ENCODE assay signal across 20 cellular contexts in genomic region chrX:21758488-21758887, GRCh38. TPM values are rescaled to one million over a fixed set of nuclear protein-coding genes. Genes with fewer than 3 reads are reported as not detected.
DNase-seq lines count a peak whose midpoint lies in the region; ATAC-seq and TF ChIP-seq lines count a peak whose summit lies in the region.
"Had no signal": no experiment of that assay in that cellular context is flagged by ENCODE, and none has a peak within 500 bp of the region (broad histone marks: within the 10 kb centered on the region; RNA-seq: fewer than 3 reads in every experiment).

No MANE protein-coding gene starts in this region.

- no peak overlapping the region for H2AK5ac ChIP-seq in H9 (ENCODE audit: insufficient read length, low read length)

- H3K36me3 Mint-ChIP-seq in H9 (ENCODE audit: insufficient read depth in 1 of 3, low read depth in 3 of 3) (no peaks in the 10 kb centered on the region), endodermal cell (ENCODE audit: low read depth) (no peaks in the 10 kb centered on the region)

- H3K79me1 ChIP-seq in H9 (ENCODE audit: insufficient read depth, low read depth, low read length, poor library complexity, severe bottlenecking): no peaks in the 10 kb centered on the region

- H3K4me2 ChIP-seq in H9 (ENCODE audit: insufficient read depth, insufficient read length, low read length): no peak overlapping the region
- H3K4me2 ChIP-seq: GM23338 had no signal

- H3K27ac ChIP-seq in H9 (ENCODE audit: insufficient read length, low read depth, low read length) (no peak overlapping the region), endodermal cell (ENCODE audit: low read depth, low read length) (no peak overlapping the region), sigmoid colon (peak overlapping the region; percentile 53 to 75 (median 69))

- H3K27me3 ChIP-seq in H9 (ENCODE audit: insufficient read depth, low read length) (no peaks in the 10 kb centered on the region), endodermal cell (ENCODE audit: control insufficient read depth, insufficient read depth, low read length, poor library complexity, severe bottlenecking) (no peaks in the 10 kb centered on the region), sigmoid colon (no peaks in the 10 kb centered on the region)

- H3K14ac ChIP-seq in H9 (ENCODE audit: insufficient read depth, low read length): no peak overlapping the region

- no CpG with 5 or more reads among the region's 1 CpG for WGBS in H9 (ENCODE audit: extremely low coverage, insufficient read length, low lambda C conversion rate)
- 100% methylated on average over 1 of the region's 1 CpG for WGBS in endodermal cell (ENCODE audit: insufficient coverage in 1 of 2, insufficient read length in 1 of 2), 2 experiments
- 78 to 83% methylated on average over 1 of the region's 1 CpG for WGBS in sigmoid colon, 2 donors

- peak; percentile 53 for ATAC-seq in left ventricle myocardium superior
- ATAC-seq: GM23338, Panc1 had no signal

- no peaks in the 10 kb centered on the region for H4K20me1 ChIP-seq in H9 (ENCODE audit: control insufficient read depth, insufficient read depth, insufficient read length)

- H3K27me3 Mint-ChIP-seq in H9 (ENCODE audit: low read depth) (no peaks in the 10 kb centered on the region), endodermal cell (ENCODE audit: insufficient read depth) (no peaks in the 10 kb centered on the region)

- no peaks in the 10 kb centered on the region for H3K23me2 ChIP-seq in H9 (ENCODE audit: insufficient read length, low read depth, low read length, poor library complexity, severe bottlenecking)

- DNase-seq in H9 (no peak), endodermal cell (no peak), left ventricle myocardium superior (no peak), sigmoid colon (no peak), AG20443 (ENCODE audit: low spot score) (no peak), retina (no peak), globus pallidus (ENCODE audit: low spot score) (no peak)
- no peak for DNase-seq in activated CD8-positive, alpha-beta memory T cell treated with anti-CD3 and anti-CD28 coated beads, Interleukin-2, amount 50 U/mL, for 4 hours
- DNase-seq: C1 segment of cervical spinal cord, GF-D8, HFFc6, NCI-H1092 treated with DMSO at 0.1 percent for 48 hours, NCI-H1694, NCI-H226, NCI-H524 treated with DMSO at 0.1 percent for 48 hours had no signal

- peak; percentile 48; the same call in 2 of the 3 replicates for TF ChIP-seq CTCF in H9 (conservative IDR thresholded peaks at IDR 0.05)
- TF ChIP-seq CTCF in endodermal cell (conservative IDR thresholded peaks at IDR 0.05): peak; percentile 63
- TF ChIP-seq CTCF in sigmoid colon (IDR thresholded peaks at IDR 0.05): no peak

- H3K36me3 ChIP-seq in endodermal cell (ENCODE audit: control insufficient read depth, insufficient read depth, low read length) (no peaks in the 10 kb centered on the region), sigmoid colon (no peaks in the 10 kb centered on the region)

- H3K4me1 ChIP-seq in H9 (ENCODE audit: insufficient read depth, low read length) (no peaks in the 10 kb centered on the region), endodermal cell (ENCODE audit: control insufficient read depth, insufficient read depth, low read length) (no peaks in the 10 kb centered on the region), sigmoid colon (peaks cover 0 to 4% (median 0%) of the 10 kb centered on the region in 4 donors)

- peaks cover 0 to 29% of the 10 kb centered on the region in 2 experiments; a peak in 3 of 5 replicates for H3K9me3 Mint-ChIP-seq in H9
- H3K9me3 Mint-ChIP-seq in endodermal cell: no peaks in the 10 kb centered on the region
- H3K9me3 Mint-ChIP-seq: GM23338, HFFc6 had no signal

- H3K27ac Mint-ChIP-seq in H9 (no peak overlapping the region), endodermal cell (no peak overlapping the region)
- H3K27ac Mint-ChIP-seq: GM23338, HFFc6 had no signal

- no peak overlapping the region for H2AFZ ChIP-seq in H9 (ENCODE audit: low read length)
- H2AFZ ChIP-seq: GM23338 had no signal

- intact Hi-C loops in left ventricle myocardium superior (cut with micrococcal nuclease): no loop called here
- intact Hi-C loops in sigmoid colon (cut with DNase I): loop anchor here (10.0 kb wide), 1 partner anchor 206 kb away; no protein-coding TSS in a partner anchor

- no peak overlapping the region for H3K23ac ChIP-seq in H9 (ENCODE audit: insufficient read length, low read depth, low read length)

- H3T11ph ChIP-seq in H9 (ENCODE audit: low read length): no peak overlapping the region

- no peak overlapping the region for H3K9ac ChIP-seq in H9 (ENCODE audit: extremely low read depth, insufficient read length, low read length)
- H3K9ac ChIP-seq in endodermal cell (ENCODE audit: extremely low read depth, low read length, poor library complexity, severe bottlenecking): no peak overlapping the region

- no peak overlapping the region for H2BK15ac ChIP-seq in H9 (ENCODE audit: low read depth, low read length)

- H3K4me1 Mint-ChIP-seq in H9 (peaks cover 11 to 14% of the 10 kb centered on the region in 2 experiments), endodermal cell (peaks cover 25% of the 10 kb centered on the region)

- TF ChIP-seq EP300 in sigmoid colon (IDR thresholded peaks at IDR 0.05): no peak

- no peak overlapping the region for H3K4me3 Mint-ChIP-seq in H9
- no peak overlapping the region for H3K4me3 Mint-ChIP-seq in endodermal cell
- H3K4me3 Mint-ChIP-seq: GM23338, HFFc6 had no signal

- H3K4ac ChIP-seq in H9 (ENCODE audit: low read depth, low read length): no peak overlapping the region

- H2BK12ac ChIP-seq in H9 (ENCODE audit: insufficient read length, low read depth, low read length): no peak overlapping the region

- H3K56ac ChIP-seq in H9 (ENCODE audit: insufficient read length, low read depth, low read length): no peak overlapping the region

- H2BK120ac ChIP-seq in H9 (ENCODE audit: low read depth, low read length, poor library complexity, severe bottlenecking): no peak overlapping the region

- H2BK5ac ChIP-seq in H9 (ENCODE audit: insufficient read length, low read length): no peak overlapping the region

- no peak overlapping the region for H4K5ac ChIP-seq in H9 (ENCODE audit: insufficient read length, low read depth, low read length)

- no peak overlapping the region for H3K18ac ChIP-seq in H9 (ENCODE audit: insufficient read length, low read depth, low read length)

- H3K9me3 ChIP-seq in H9 (ENCODE audit: control insufficient read depth, low read depth, low read length) (no peaks in the 10 kb centered on the region), endodermal cell (ENCODE audit: control insufficient read depth, low read length) (no peaks in the 10 kb centered on the region), sigmoid colon (no peaks in the 10 kb centered on the region)

- no peak overlapping the region for H4K8ac ChIP-seq in H9 (replicated peaks; ENCODE audit: insufficient read length, low read depth, low read length)

- TF ChIP-seq POLR2A in sigmoid colon (IDR thresholded peaks at IDR 0.05): no peak

- H3K4me3 ChIP-seq in endodermal cell (ENCODE audit: low read length) (no peak overlapping the region), sigmoid colon (peak overlapping the region in 1 of 4 donors; percentile 47)
- H3K4me3 ChIP-seq: GM23338 had no signal

- no peak overlapping the region for H4K91ac ChIP-seq in H9 (ENCODE audit: insufficient read length, low read depth, low read length)

- no peaks in the 10 kb centered on the region for H3K79me2 ChIP-seq in H9 (ENCODE audit: insufficient read depth, low read length)

- no peak overlapping the region for H2BK20ac ChIP-seq in H9 (ENCODE audit: low read depth, low read length, poor library complexity, severe bottlenecking)

RNA-seq across cellular contexts. Expression of gene SMPX, which starts 0.6 kb away (rescaled TPM):
- total RNA-seq in H9 (2021) (not detected in 2 replicates), endodermal cell (under 1 TPM in 1 of 2 donors, not detected in 1; 0.31 TPM), left ventricle myocardium superior (622 TPM), sigmoid colon (100 to 1,000 TPM in 1 of 4 donors, 10 to 100 TPM in 3; 23.4 to 111 (median 31.9) TPM)
- polyA plus RNA-seq in endodermal cell (2013, experiment 1 of 2): not detected
- not detected for polyA plus RNA-seq in endodermal cell (2013, experiment 2 of 2)
- 1 to 10 TPM in 1 of 3 donors, under 1 TPM in 1, not detected in 1; 0.89 to 4.8 TPM for polyA plus RNA-seq in sigmoid colon
- total RNA-seq: Daoy, GM23338, HFFc6, HT-29, MCF 10A had no signal
- polyA plus RNA-seq: GM23338 had no signal

Comparison
In these comparisons a context has a peak if more than half of its experiments do, and no peak if none do; other contexts are left out.
1. H3K27ac ChIP-seq: peak in sigmoid colon (4 of 4); none in H9 (single experiment) and endodermal cell (single experiment).
2. CTCF ChIP-seq: peak in H9 (single experiment) and endodermal cell (single experiment); none in sigmoid colon (0 of 4).
3. RNA of gene SMPX, which starts 0.6 kb away (total RNA-seq): 622 TPM in left ventricle myocardium superior (single experiment) and 23.4 to 111 TPM in sigmoid colon; 0.31 TPM in endodermal cell and not detected in H9; every median in the first group is over 10 times any median in the second.